In the genomic region with DNA sequence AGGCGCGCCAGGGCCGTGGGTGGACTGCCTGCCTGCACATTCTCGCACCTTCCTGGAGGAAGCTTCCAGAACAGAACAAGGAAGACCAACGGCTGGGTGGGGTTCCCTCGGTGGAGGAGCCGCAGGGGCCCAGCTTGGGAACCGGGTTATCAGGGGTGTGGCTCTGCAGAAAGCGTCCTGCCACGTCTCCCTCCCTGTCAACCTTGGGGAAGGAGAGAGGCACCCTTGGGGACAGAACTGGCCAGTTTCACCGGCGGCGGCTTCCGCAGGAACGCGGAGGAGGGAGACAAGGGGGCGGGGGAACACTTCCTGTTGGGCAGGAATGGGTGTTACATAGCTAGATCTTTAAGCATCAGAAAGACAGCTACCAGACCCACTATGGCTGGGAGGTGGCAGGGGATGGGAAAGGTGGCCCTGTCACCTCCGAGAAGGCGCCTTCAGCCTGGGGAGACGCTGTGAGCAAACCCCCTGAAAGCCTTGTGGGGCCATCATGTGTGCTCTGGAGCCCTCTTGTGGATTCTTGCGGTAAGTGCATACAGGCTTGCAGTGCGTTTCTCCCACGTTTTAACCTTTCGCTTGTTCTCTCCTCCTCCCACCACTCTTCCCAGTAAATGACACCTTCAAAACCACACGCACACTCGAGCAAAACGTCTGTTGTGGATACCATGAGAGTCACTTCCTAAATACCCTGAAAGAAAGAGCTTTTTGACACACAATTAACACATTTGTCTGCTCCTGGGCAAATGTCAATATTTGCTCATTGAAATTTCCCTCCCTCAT, we compare ENCODE assay signal across 8 cellular contexts. TPM values are rescaled to one million over a fixed set of nuclear protein-coding genes. Genes with fewer than 3 reads are reported as not detected.
DNase-seq lines count a peak whose midpoint lies in the region; ATAC-seq, FAIRE-seq and TF ChIP-seq lines count a peak whose summit lies in the region.

No MANE protein-coding gene starts in this region.

- no peaks in the 10 kb centered on the region for H3K36me3 ChIP-seq in ES-I3 (ENCODE audit: insufficient read depth, low read length)
- peaks cover 7 to 26% of the 10 kb centered on the region in 2 experiments; a peak in 4 of 5 replicates for H3K36me3 ChIP-seq in HepG2 (replicated peaks in 1 of 2; ENCODE audit: control insufficient read depth in 1 of 2, insufficient read depth in 2 of 2, low read length in 2 of 2)

- in situ Hi-C loops in HepG2 (cut with HindIII; ENCODE audit: extremely low pct_ligation_motif_present, low pct_unique_long_range_greater_than_20kb) = loop anchor here (5.0 to 25.0 kb wide), 4 partner anchors 101 to 501 kb away; partner anchors contain the start of genes GOLT1A and SNRPE

- no peaks in the 10 kb centered on the region for H4K20me1 ChIP-seq in HepG2 (ENCODE audit: insufficient read depth, low read length)

- TF ChIP-seq POLR2A in HepG2 (IDR thresholded peaks at IDR 0.05; ENCODE audit: insufficient read depth in 1 of 2, low read depth in 2 of 2, low read length in 2 of 2) = no peak

- CTCF ChIA-PET in HepG2 (lab: Yijun Ruan, JAX; ENCODE audit: low intra/inter-chr PET ratio, low total read pairs) = interaction anchor here (1.0 to 3.6 kb wide), 5 partner anchors 35 to 201 kb away, joined by 4 to 29 read pairs (median 16); partner anchors contain the start of gene GOLT1A

- H2AFZ ChIP-seq in HepG2 (ENCODE audit: low read length) = no peak overlapping the region

- ATAC-seq in HG03175 (IDR thresholded peaks at IDR 0.05; ENCODE audit: unreplicated experiment) (peak; percentile 54), HepG2 (peak; percentile 64), HG03571 (IDR thresholded peaks at IDR 0.05; ENCODE audit: unreplicated experiment) (no peak)

- no peak for TF ChIP-seq EP300 in HepG2 (IDR thresholded peaks at IDR 0.05; ENCODE audit: low read depth in 2 of 2, low read length in 2 of 2)
- no peak for TF ChIP-seq EP300 in HepG2 (CRISPR knock-in tag; IDR thresholded peaks at IDR 0.05; ENCODE audit: borderline replicate concordance)

- no peaks in the 10 kb centered on the region for H3K79me2 ChIP-seq in HepG2 (ENCODE audit: insufficient read depth, low read length)

- H3K4me3 ChIP-seq in HepG2 (replicated peaks in 1 of 3; ENCODE audit: insufficient read depth in 1 of 3, low read depth in 2 of 3, low read length in 3 of 3) = no peak overlapping the region

- intact Hi-C loops in HepG2 (cut with micrococcal nuclease; ENCODE audit: unreplicated experiment) = loop anchor here (1.0 kb wide), 4 partner anchors 35 to 149 kb away; no protein-coding TSS in a partner anchor

- H3K27ac ChIP-seq in HepG2 (ENCODE audit: extremely low read length, insufficient read depth, low read length) = no peak overlapping the region

- H3K27me3 ChIP-seq in HepG2 (ENCODE audit: control insufficient read depth in 1 of 2, insufficient read depth in 2 of 2, low read length in 2 of 2) = no peaks in the 10 kb centered on the region

- H3K9ac ChIP-seq in ES-I3 (ENCODE audit: low read depth, low read length) (peak overlapping the region; percentile 6), HepG2 (ENCODE audit: insufficient read depth, low read depth, low read length) (no peak overlapping the region)

- 46% methylated on average over 19 of the region's 27 CpGs for WGBS in HepG2 (ENCODE audit: low lambda C conversion rate)

- peak; percentile 38 for DNase-seq in NCI-H510A (lab: John Stamatoyannopoulos, UW)
- DNase-seq in activated CD4-positive, alpha-beta T cell treated with anti-CD3 and anti-CD28 coated beads, Interleukin-2, amount 50 U/mL, for 1 hour = peak; percentile 65
- DNase-seq in dermis blood vessel endothelial cell = peak; percentile 91
- peak; percentile 50 for DNase-seq in HepG2 (ENCODE audit: low spot score)
- DNase-seq in stimulated activated CD4-positive, alpha-beta T cell treated with anti-CD3 and anti-CD28 coated beads, Interleukin-2, amount 100 ng/mL, for 48 hours = peak; percentile 65

- no peaks in the 10 kb centered on the region for H3K9me3 ChIP-seq in ES-I3 (ENCODE audit: control insufficient read depth, insufficient read depth, low read length)
- no peaks in the 10 kb centered on the region for H3K9me3 ChIP-seq in HepG2 (ENCODE audit: low read length)

- H3K4me2 ChIP-seq in HepG2 (ENCODE audit: low read depth, low read length) = peak overlapping the region; percentile 30

- peak; percentile 97 for TF ChIP-seq CTCF in HepG2 (CRISPR knock-in tag; IDR thresholded peaks at IDR 0.05)

- POLR2A ChIA-PET in HepG2 (lab: Yijun Ruan, JAX) = interaction anchor here (1.4 kb wide), 1 partner anchor 150 kb away, joined by 3 read pairs; the partner anchor contains the start of gene GOLT1A

- peak; percentile 92 for FAIRE-seq in HepG2 (lab: Jason Lieb, UNC)

- peak; percentile 95 for TF ChIP-seq RAD21 in HepG2 (CRISPR knock-in tag; IDR thresholded peaks at IDR 0.05)

- H3K4me1 ChIP-seq in ES-I3 (ENCODE audit: insufficient read depth, low read length) (peaks cover 8% of the 10 kb centered on the region), HepG2 (ENCODE audit: insufficient read depth, low read length) (peaks cover 20% of the 10 kb centered on the region)

- BruUV-seq in HepG2 (replicated peaks; lab: Mats Ljungman, UMichigan) = no TSS peak

TF ChIP-seq in HepG2, 621 proteins besides CTCF, POLR2A, EP300 and RAD21 (continues in another document):
- peak; percentile 34; the same call in 1 of the 2 replicates for TF ChIP-seq HOMEZ (CRISPR knock-in tag; IDR thresholded peaks at IDR 0.05; ENCODE audit: low read depth)

RNA-seq across cellular contexts. Expression of gene PLEKHA6, which starts 3.8 kb away (rescaled TPM):
- total RNA-seq in dermis blood vessel endothelial cell (0.51 and 3.5 TPM in 2 replicates), HepG2 (2016; rRNA removed; fragmentation: Illumina TruSeq; extraction: Trizol) (10.8 and 11.4 TPM in 2 replicates)
- 0.40 and 1.1 TPM in 2 replicates for total RNA-seq in HepG2 (2016; cell fraction: cytosol; rRNA removed; fragmentation: Illumina TruSeq; extraction: Trizol; ENCODE audit: low read depth)
- total RNA-seq in HepG2 (2016; cell fraction: insoluble cytoplasmic fraction; rRNA removed; fragmentation: Illumina TruSeq; extraction: Trizol) = 7.3 and 13.7 TPM in 2 replicates
- 3.9 and 4.0 TPM in 2 replicates for total RNA-seq in HepG2 (2016; cell fraction: membrane; rRNA removed; fragmentation: Illumina TruSeq; extraction: Trizol)
- 16.8 and 17.2 TPM in 2 replicates for total RNA-seq in HepG2 (2016; cell fraction: nucleus; rRNA removed; fragmentation: Illumina TruSeq; extraction: Trizol)
- 5.3 and 6.4 TPM in 2 replicates for polyA plus RNA-seq in HepG2 (2011; rRNA removed)
- 2.2 TPM in 2 replicates for polyA plus RNA-seq in HepG2 (2011; cell fraction: cytosol; rRNA removed)
- 18.8 and 20.9 TPM in 2 replicates for polyA plus RNA-seq in HepG2 (2011; cell fraction: nucleus; rRNA removed)
- polyA plus RNA-seq in HepG2 (2012) = 6.1 and 6.4 TPM in 2 replicates
- polyA plus RNA-seq in HepG2 (2016; cell fraction: cytosol; fragmentation: Illumina TruSeq; extraction: Trizol; ENCODE audit: low read depth) = 0.33 and 0.35 TPM in 2 replicates
- polyA plus RNA-seq in HepG2 (2016; cell fraction: insoluble cytoplasmic fraction; fragmentation: Illumina TruSeq; extraction: Trizol; ENCODE audit: low read depth) = 5.7 and 9.8 TPM in 2 replicates
- polyA plus RNA-seq in HepG2 (2016; cell fraction: membrane; fragmentation: Illumina TruSeq; extraction: Trizol; ENCODE audit: low read depth) = 1.2 and 1.6 TPM in 2 replicates
- polyA plus RNA-seq in HepG2 (2016; cell fraction: nucleus; fragmentation: Illumina TruSeq; extraction: Trizol; ENCODE audit: insufficient read depth, low read depth) = 24.1 and 24.3 TPM in 2 replicates
- 5.2 and 11.2 TPM in 2 replicates for polyA minus RNA-seq in HepG2 (2011; rRNA and poly(A)+ RNA removed; ENCODE audit: low replicate concordance)
- 3.2 and 7.6 TPM in 2 replicates for polyA minus RNA-seq in HepG2 (2011; cell fraction: cytosol; rRNA and poly(A)+ RNA removed)
- 11.1 and 11.8 TPM in 2 replicates for polyA minus RNA-seq in HepG2 (2011; cell fraction: nucleus; rRNA and poly(A)+ RNA removed)

RNA-seq across cellular contexts. Expression of gene PPP1R15B, which starts 48.1 kb away (rescaled TPM):
- total RNA-seq in dermis blood vessel endothelial cell (28.2 and 37.0 TPM in 2 replicates), HepG2 (2016; rRNA removed; fragmentation: Illumina TruSeq; extraction: Trizol) (20.1 and 23.8 TPM in 2 replicates)
- total RNA-seq in HepG2 (2016; cell fraction: cytosol; rRNA removed; fragmentation: Illumina TruSeq; extraction: Trizol; ENCODE audit: low read depth) = 2.1 and 2.7 TPM in 2 replicates
- total RNA-seq in HepG2 (2016; cell fraction: insoluble cytoplasmic fraction; rRNA removed; fragmentation: Illumina TruSeq; extraction: Trizol) = 19.9 and 23.3 TPM in 2 replicates
- total RNA-seq in HepG2 (2016; cell fraction: membrane; rRNA removed; fragmentation: Illumina TruSeq; extraction: Trizol) = 9.2 and 10.4 TPM in 2 replicates
- 29.0 and 33.5 TPM in 2 replicates for total RNA-seq in HepG2 (2016; cell fraction: nucleus; rRNA removed; fragmentation: Illumina TruSeq; extraction: Trizol)
- 12.7 and 13.4 TPM in 2 replicates for polyA plus RNA-seq in HepG2 (2011; rRNA removed)
- polyA plus RNA-seq in HepG2 (2011; cell fraction: cytosol; rRNA removed) = 9.5 and 11.8 TPM in 2 replicates
- 12.8 and 14.2 TPM in 2 replicates for polyA plus RNA-seq in HepG2 (2011; cell fraction: nucleus; rRNA removed)
- polyA plus RNA-seq in HepG2 (2012) = 13.8 and 16.0 TPM in 2 replicates
- polyA plus RNA-seq in HepG2 (2016; cell fraction: cytosol; fragmentation: Illumina TruSeq; extraction: Trizol; ENCODE audit: low read depth) = 1.2 and 1.4 TPM in 2 replicates
- 15.8 and 16.0 TPM in 2 replicates for polyA plus RNA-seq in HepG2 (2016; cell fraction: insoluble cytoplasmic fraction; fragmentation: Illumina TruSeq; extraction: Trizol; ENCODE audit: low read depth)
- 3.3 and 3.6 TPM in 2 replicates for polyA plus RNA-seq in HepG2 (2016; cell fraction: membrane; fragmentation: Illumina TruSeq; extraction: Trizol; ENCODE audit: low read depth)
- 30.8 and 34.1 TPM in 2 replicates for polyA plus RNA-seq in HepG2 (2016; cell fraction: nucleus; fragmentation: Illumina TruSeq; extraction: Trizol; ENCODE audit: insufficient read depth, low read depth)
- polyA minus RNA-seq in HepG2 (2011; rRNA and poly(A)+ RNA removed; ENCODE audit: low replicate concordance) = 29.5 and 115 TPM in 2 replicates
- 25.9 and 34.1 TPM in 2 replicates for polyA minus RNA-seq in HepG2 (2011; cell fraction: cytosol; rRNA and poly(A)+ RNA removed)
- polyA minus RNA-seq in HepG2 (2011; cell fraction: nucleus; rRNA and poly(A)+ RNA removed) = 43.4 and 52.2 TPM in 2 replicates

Comparison
In these comparisons a context has a peak if more than half of its experiments do, and no peak if none do; other contexts are left out.
1. DNase-seq: peak in every context shown above with its lines; median percentile 91 in dermis blood vessel endothelial cell; 65 in activated CD4-positive, alpha-beta T cell treated with anti-CD3 and anti-CD28 coated beads, Interleukin-2, amount 50 U/mL, for 1 hour; 65 in stimulated activated CD4-positive, alpha-beta T cell treated with anti-CD3 and anti-CD28 coated beads, Interleukin-2, amount 100 ng/mL, for 48 hours; 50 in HepG2; 38 in NCI-H510A.